Comparison of ENCODE assay signal across 8 cellular contexts in genomic region chrX:47129157-47129878, GRCh38. TPM values are rescaled to one million over a fixed set of nuclear protein-coding genes. Genes with fewer than 3 reads are reported as not detected.
A peak's percentile ranks its signal among the peaks of the same experiment; 100 is the strongest.
DNase-seq lines count a peak whose midpoint lies in the region; ATAC-seq and TF ChIP-seq lines count a peak whose summit lies in the region.

No MANE protein-coding gene starts in this region.

- H3K9me3 ChIP-seq in left ventricle myocardium inferior (replicated peaks) = no peaks in the 10 kb centered on the region

- in situ Hi-C loops in GM13976 (cut with MboI; ENCODE audit: low sequenced_read_pairs, unreplicated experiment) = no loop called here

- DNase-seq in GM13976 (ENCODE audit: low spot score) (peak; percentile 87), NCI-H1436 treated with DMSO at 0.1 percent for 48 hours (lab: John Stamatoyannopoulos, UW) (peak; percentile 74), T follicular helper cell (ENCODE audit: low read depth) (peak; percentile 82), amygdala (lab: John Stamatoyannopoulos, UW) (peak; percentile 12 to 95 (median 83)), left ventricle myocardium inferior (peak; percentile 90), progenitor cell of endocrine pancreas (ENCODE audit: low spot score, unreplicated experiment) (peak; percentile 67), ureter (ENCODE audit: low spot score) (peak; percentile 95)

- intact Hi-C loops in left ventricle myocardium inferior (cut with micrococcal nuclease) = no loop called here

- no peaks in the 10 kb centered on the region for H3K36me3 ChIP-seq in left ventricle myocardium inferior

- H3K4me3 Mint-ChIP-seq in progenitor cell of endocrine pancreas (ENCODE audit: low read depth) = peak overlapping the region; percentile 97

- H3K27me3 Mint-ChIP-seq in progenitor cell of endocrine pancreas = no peaks in the 10 kb centered on the region

- H3K4me1 Mint-ChIP-seq in progenitor cell of endocrine pancreas (ENCODE audit: low read depth) = no peaks in the 10 kb centered on the region

- TF ChIP-seq CTCF in GM13976 (IDR thresholded peaks at IDR 0.05; ENCODE audit: borderline replicate concordance, control extremely low read depth, extremely low read depth, insufficient read depth, missing control alignments) = no peak
- TF ChIP-seq CTCF in left ventricle myocardium inferior (IDR thresholded peaks at IDR 0.05; ENCODE audit: borderline replicate concordance) = no peak
- no peak for TF ChIP-seq CTCF in progenitor cell of endocrine pancreas (IDR thresholded peaks at IDR 0.05; ENCODE audit: unreplicated experiment)

- peak; percentile 97 for ATAC-seq in HG02852 (IDR thresholded peaks at IDR 0.05; ENCODE audit: unreplicated experiment)

- H3K36me3 Mint-ChIP-seq in progenitor cell of endocrine pancreas (ENCODE audit: insufficient read depth) = no peaks in the 10 kb centered on the region

- peaks cover 10% of the 10 kb centered on the region for H3K4me1 ChIP-seq in left ventricle myocardium inferior

- peak overlapping the region; percentile 87 for H3K27ac ChIP-seq in left ventricle myocardium inferior (replicated peaks)

- H3K4me3 ChIP-seq in left ventricle myocardium inferior = peak overlapping the region; percentile 72

- H3K27ac Mint-ChIP-seq in progenitor cell of endocrine pancreas = peak overlapping the region; percentile 98

- peaks cover 3% of the 10 kb centered on the region for H3K9me3 Mint-ChIP-seq in progenitor cell of endocrine pancreas (ENCODE audit: low read depth)

- no peaks in the 10 kb centered on the region for H3K27me3 ChIP-seq in left ventricle myocardium inferior (ENCODE audit: low read depth)

RNA-seq across cellular contexts. Expression of gene NDUFB11, which starts 15.2 kb away (rescaled TPM):
- total RNA-seq in left ventricle myocardium inferior (171 TPM), progenitor cell of endocrine pancreas (87.8 and 94.1 TPM in 2 replicates), ureter (77.2 TPM)

RNA-seq across cellular contexts. Expression of gene RBM10, which starts 15.7 kb away (rescaled TPM):
- total RNA-seq in left ventricle myocardium inferior (27.8 TPM), progenitor cell of endocrine pancreas (62.5 and 68.2 TPM in 2 replicates), ureter (38.5 TPM)

RNA-seq across cellular contexts. Expression of gene RGN, which starts 51.1 kb away (rescaled TPM):
- 18.8 TPM for total RNA-seq in left ventricle myocardium inferior
- 7.3 and 8.0 TPM in 2 replicates for total RNA-seq in progenitor cell of endocrine pancreas
- 7.0 TPM for total RNA-seq in ureter

Comparison
In these comparisons a context has a peak if more than half of its experiments do, and no peak if none do; other contexts are left out.
1. Peak in every context shown above with its lines: DNase-seq, ATAC-seq, H3K4me3 ChIP-seq and H3K27ac ChIP-seq.